Comparison of ENCODE assay signal across 8 cellular contexts in the genomic region with DNA sequence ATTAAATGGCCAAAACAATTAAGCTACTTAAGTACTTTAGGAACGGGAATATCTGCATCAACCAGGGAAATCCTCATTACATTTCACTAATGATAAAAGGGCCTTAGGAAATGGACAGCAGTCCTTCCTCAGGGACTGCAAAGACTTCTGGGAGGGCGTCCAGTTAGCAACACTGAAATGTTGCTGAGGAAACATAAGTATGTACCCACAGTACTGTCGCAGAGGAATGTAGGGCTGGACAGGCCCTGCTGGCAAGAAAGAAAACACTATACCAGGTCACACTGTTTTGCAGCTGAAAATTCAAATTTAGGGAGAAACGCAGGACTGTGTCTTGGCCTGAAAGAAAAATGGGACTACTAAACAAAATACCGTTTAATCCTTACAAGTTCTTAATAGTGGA. TPM values are rescaled to one million over a fixed set of nuclear protein-coding genes. Genes with fewer than 3 reads are reported as not detected.
DNase-seq lines count a peak whose midpoint lies in the region; ATAC-seq lines count a peak whose summit lies in the region.

No MANE protein-coding gene starts in this region.

- H3K36me3 Mint-ChIP-seq in T-helper 1 cell treated with Interleukin-12 subunit alpha and Interleukin-12 subunit beta and Interleukin-4 antibody, amounts not matched to agents 30 μg/mL and 1 μg/mL, for 36 hours (ENCODE audit: low read depth): peaks cover 20% of the 10 kb centered on the region
- peaks cover 56% of the 10 kb centered on the region for H3K36me3 Mint-ChIP-seq in activated naive CD8-positive, alpha-beta T cell treated with anti-CD3 and anti-CD28 coated beads for 36 hours

- H3K4me1 Mint-ChIP-seq in T-helper 1 cell treated with Interleukin-12 subunit alpha and Interleukin-12 subunit beta and Interleukin-4 antibody, amounts not matched to agents 30 μg/mL and 1 μg/mL, for 36 hours (ENCODE audit: low read depth): peaks cover 37% of the 10 kb centered on the region
- peaks cover 67% of the 10 kb centered on the region for H3K4me1 Mint-ChIP-seq in activated naive CD8-positive, alpha-beta T cell treated with anti-CD3 and anti-CD28 coated beads for 36 hours
- peaks cover 74% of the 10 kb centered on the region for H3K4me1 Mint-ChIP-seq in stimulated activated naive CD8-positive, alpha-beta T cell treated with anti-CD3 and anti-CD28 coated beads, Interleukin-15, amount 100 ng/mL, for 72 hours

- H3K4me3 Mint-ChIP-seq in T-helper 1 cell treated with Interleukin-12 subunit alpha and Interleukin-12 subunit beta and Interleukin-4 antibody, amounts not matched to agents 30 μg/mL and 1 μg/mL, for 36 hours: peak overlapping the region; percentile 32
- H3K4me3 Mint-ChIP-seq in activated naive CD8-positive, alpha-beta T cell treated with anti-CD3 and anti-CD28 coated beads for 36 hours: peak overlapping the region; percentile 99
- peak overlapping the region; percentile 96 to 99 for H3K4me3 Mint-ChIP-seq in stimulated activated naive CD8-positive, alpha-beta T cell treated with anti-CD3 and anti-CD28 coated beads, Interleukin-15, amount 100 ng/mL, for 72 hours

- no peak for ATAC-seq in stimulated activated naive CD8-positive, alpha-beta T cell treated with anti-CD3 and anti-CD28 coated beads, Interleukin-15, amount 100 ng/mL, for 72 hours
- no peak for ATAC-seq in GM18907 (IDR thresholded peaks at IDR 0.05; ENCODE audit: unreplicated experiment)

- H3K27me3 Mint-ChIP-seq in T-helper 1 cell treated with Interleukin-12 subunit alpha and Interleukin-12 subunit beta and Interleukin-4 antibody, amounts not matched to agents 30 μg/mL and 1 μg/mL, for 36 hours (ENCODE audit: low read depth): no peaks in the 10 kb centered on the region
- H3K27me3 Mint-ChIP-seq in activated naive CD8-positive, alpha-beta T cell treated with anti-CD3 and anti-CD28 coated beads for 36 hours: peaks cover 4% of the 10 kb centered on the region
- no peaks in the 10 kb centered on the region for H3K27me3 Mint-ChIP-seq in stimulated activated naive CD8-positive, alpha-beta T cell treated with anti-CD3 and anti-CD28 coated beads, Interleukin-15, amount 100 ng/mL, for 72 hours

- no peaks in the 10 kb centered on the region for H3K9me3 ChIP-seq in iPS-18c (ENCODE audit: control insufficient read depth, insufficient read depth, low read length)

- H3K9me3 Mint-ChIP-seq in T-helper 1 cell treated with Interleukin-12 subunit alpha and Interleukin-12 subunit beta and Interleukin-4 antibody, amounts not matched to agents 30 μg/mL and 1 μg/mL, for 36 hours: peaks cover 5% of the 10 kb centered on the region
- H3K9me3 Mint-ChIP-seq in activated naive CD8-positive, alpha-beta T cell treated with anti-CD3 and anti-CD28 coated beads for 36 hours: peaks cover 8% of the 10 kb centered on the region
- H3K9me3 Mint-ChIP-seq in stimulated activated naive CD8-positive, alpha-beta T cell treated with anti-CD3 and anti-CD28 coated beads, Interleukin-15, amount 100 ng/mL, for 72 hours: peaks cover 0 to 13% of the 10 kb centered on the region in 2 donors

- H3K27ac Mint-ChIP-seq in T-helper 1 cell treated with Interleukin-12 subunit alpha and Interleukin-12 subunit beta and Interleukin-4 antibody, amounts not matched to agents 30 μg/mL and 1 μg/mL, for 36 hours: no peak overlapping the region
- peak overlapping the region; percentile 96 for H3K27ac Mint-ChIP-seq in activated naive CD8-positive, alpha-beta T cell treated with anti-CD3 and anti-CD28 coated beads for 36 hours
- no peak overlapping the region for H3K27ac Mint-ChIP-seq in stimulated activated naive CD8-positive, alpha-beta T cell treated with anti-CD3 and anti-CD28 coated beads, Interleukin-15, amount 100 ng/mL, for 72 hours

- DNase-seq in T-helper 1 cell: no peak
- DNase-seq in activated naive CD8-positive, alpha-beta T cell treated with anti-CD3 and anti-CD28 coated beads for 36 hours: no peak
- DNase-seq in stimulated activated naive CD8-positive, alpha-beta T cell treated with anti-CD3 and anti-CD28 coated beads, Interleukin-15, amount 100 ng/mL, for 72 hours: no peak
- no peak for DNase-seq in HuH-7.5 (ENCODE audit: low spot score)
- no peak for DNase-seq in NCI-H510A (lab: John Stamatoyannopoulos, UW)

- peak overlapping the region; percentile 96; the same call in 1 of the 2 replicates for H3K4me3 ChIP-seq in iPS-18c (ENCODE audit: insufficient read depth, low read depth, low read length)

RNA-seq across cellular contexts. Expression of a gene that starts 1.3 kb away (rescaled TPM):
- 10 to 100 TPM; 33.4 to 33.8 TPM for total RNA-seq in activated naive CD8-positive, alpha-beta T cell treated with anti-CD3 and anti-CD28 coated beads for 36 hours

RNA-seq across cellular contexts. Expression of a gene that starts 37.7 kb away (rescaled TPM):
- total RNA-seq in activated naive CD8-positive, alpha-beta T cell treated with anti-CD3 and anti-CD28 coated beads for 36 hours: 100 to 1,000 TPM; 539 to 540 TPM

Comparison
In these comparisons a context has a peak if more than half of its experiments do, and no peak if none do; other contexts are left out.
1. H3K4me3 Mint-ChIP-seq: peak in every context shown above with its lines; median percentile 99 in activated naive CD8-positive, alpha-beta T cell treated with anti-CD3 and anti-CD28 coated beads for 36 hours; 98 in stimulated activated naive CD8-positive, alpha-beta T cell treated with anti-CD3 and anti-CD28 coated beads, Interleukin-15, amount 100 ng/mL, for 72 hours; 32 in T-helper 1 cell treated with Interleukin-12 subunit alpha and Interleukin-12 subunit beta and Interleukin-4 antibody, amounts not matched to agents 30 μg/mL and 1 μg/mL, for 36 hours.